In the genomic region with DNA sequence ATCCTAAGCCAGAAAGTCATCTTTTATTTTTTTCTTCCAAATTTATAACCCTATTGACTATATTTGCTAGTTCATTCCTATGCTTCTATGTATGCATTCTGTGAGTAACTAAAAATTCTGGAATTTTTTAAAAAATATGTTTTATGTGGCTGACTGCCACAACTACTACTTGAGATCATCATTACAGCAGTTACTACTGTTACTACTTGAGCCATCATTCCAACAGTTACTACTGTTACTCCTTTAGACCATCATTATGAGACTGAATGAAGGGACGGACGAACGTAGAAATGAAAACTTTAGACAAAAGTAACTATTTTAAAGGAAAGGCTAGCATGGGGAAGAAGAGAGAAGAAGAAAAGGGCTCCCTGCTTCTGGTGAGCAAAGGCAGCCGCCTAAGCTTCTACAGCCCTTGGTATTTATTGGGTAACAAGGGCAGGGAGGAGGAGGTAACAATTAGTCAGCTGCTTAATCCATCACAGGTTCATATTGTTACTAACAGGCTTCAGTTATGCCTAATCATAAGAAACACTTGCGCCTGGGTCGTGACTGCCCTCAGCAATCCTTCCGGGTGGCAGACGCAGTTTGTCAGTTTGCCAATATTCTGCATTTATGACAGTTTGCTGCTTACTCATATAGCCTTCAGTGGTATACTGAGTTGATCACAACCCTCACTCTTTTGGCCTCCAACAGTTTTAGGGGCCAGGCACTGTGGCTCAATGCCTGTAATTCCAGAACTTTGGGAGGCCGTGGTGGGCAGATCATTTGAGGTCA, we compare ENCODE assay signal across 17 cellular contexts.
DNase-seq lines count a peak whose midpoint lies in the region; ATAC-seq and TF ChIP-seq lines count a peak whose summit lies in the region.
"Had no signal": no experiment of that assay in that cellular context is flagged by ENCODE, and none has a peak within 500 bp of the region (broad histone marks: within the 10 kb centered on the region; RNA-seq: fewer than 3 reads in every experiment).

No MANE protein-coding gene starts in this region.

- no peaks in the 10 kb centered on the region for H3K9me3 Mint-ChIP-seq in chondrocyte (ENCODE audit: low read depth)
- no peaks in the 10 kb centered on the region for H3K9me3 Mint-ChIP-seq in activated T-helper 2 cell treated with anti-CD3 and anti-CD28 coated beads, Interferon-gamma antibody, Interleukin-2, Interleukin-4, amounts not matched to agents 10 μg/mL and 5 μg/mL and 100 μg/mL, durations not matched to agents 14 hours and 24 hours and 36 hours
- H3K9me3 Mint-ChIP-seq: activated T-cell treated with anti-CD3 and anti-CD28 coated beads, Interleukin-2, amount 50 U/mL, for 4 hours; effector memory CD8-positive, alpha-beta T cell; stimulated activated effector memory CD8-positive, alpha-beta T cell treated with anti-CD3 and anti-CD28 coated beads, Interleukin-12 subunit alpha, Interleukin-12 subunit beta, amount 100 ng/mL, for 72 hours had no signal

- peak overlapping the region; percentile 66 for H3K27ac ChIP-seq in ACC112 (ENCODE audit: low read depth, low read length)
- H3K27ac ChIP-seq: parathyroid adenoma, vagina had no signal

- H3K27me3 ChIP-seq in ACC112 (ENCODE audit: insufficient read depth, low read length) = no peaks in the 10 kb centered on the region
- H3K27me3 ChIP-seq: vagina had no signal

- H3K4me1 Mint-ChIP-seq in chondrocyte (ENCODE audit: low read depth) = peaks cover 82% of the 10 kb centered on the region
- H3K4me1 Mint-ChIP-seq in activated T-helper 2 cell treated with anti-CD3 and anti-CD28 coated beads, Interferon-gamma antibody, Interleukin-2, Interleukin-4, amounts not matched to agents 10 μg/mL and 5 μg/mL and 100 μg/mL, durations not matched to agents 14 hours and 24 hours and 36 hours (ENCODE audit: low read depth) = peaks cover 2% of the 10 kb centered on the region

- TF ChIP-seq CTCF in chondrocyte (IDR thresholded peaks at IDR 0.05) = no peak

- peaks cover 10% of the 10 kb centered on the region for H3K36me3 Mint-ChIP-seq in chondrocyte (ENCODE audit: low read depth)
- no peaks in the 10 kb centered on the region for H3K36me3 Mint-ChIP-seq in activated T-helper 2 cell treated with anti-CD3 and anti-CD28 coated beads, Interferon-gamma antibody, Interleukin-2, Interleukin-4, amounts not matched to agents 10 μg/mL and 5 μg/mL and 100 μg/mL, durations not matched to agents 14 hours and 24 hours and 36 hours (ENCODE audit: low read depth)
- H3K36me3 Mint-ChIP-seq: stimulated activated effector memory CD8-positive, alpha-beta T cell treated with anti-CD3 and anti-CD28 coated beads, Interleukin-12 subunit alpha, Interleukin-12 subunit beta, amount 100 ng/mL, for 72 hours had no signal

- no peak overlapping the region for H2AFZ ChIP-seq in ACC112 (ENCODE audit: low read length, unreplicated experiment)
- H2AFZ ChIP-seq: parathyroid adenoma had no signal

- intact Hi-C loops in activated T-helper 2 cell treated with anti-CD3 and anti-CD28 coated beads, Interferon-gamma antibody, Interleukin-2, Interleukin-4, amounts not matched to agents 10 μg/mL and 5 μg/mL and 100 μg/mL, durations not matched to agents 14 hours and 24 hours and 36 hours (cut with micrococcal nuclease) = no loop called here

- peak overlapping the region; percentile 80 for H3K27ac Mint-ChIP-seq in chondrocyte (ENCODE audit: unreplicated experiment)
- H3K27ac Mint-ChIP-seq in activated T-helper 2 cell treated with anti-CD3 and anti-CD28 coated beads, Interferon-gamma antibody, Interleukin-2, Interleukin-4, amounts not matched to agents 10 μg/mL and 5 μg/mL and 100 μg/mL, durations not matched to agents 14 hours and 24 hours and 36 hours = no peak overlapping the region
- H3K27ac Mint-ChIP-seq: effector memory CD8-positive, alpha-beta T cell; stimulated activated effector memory CD8-positive, alpha-beta T cell treated with anti-CD3 and anti-CD28 coated beads, Interleukin-12 subunit alpha, Interleukin-12 subunit beta, amount 100 ng/mL, for 72 hours had no signal

- no peak overlapping the region for H3K4me3 ChIP-seq in ACC112 (ENCODE audit: low read depth, low read length)
- H3K4me3 ChIP-seq: vagina had no signal

- H3K36me3 ChIP-seq in ACC112 (ENCODE audit: insufficient read depth, low read length) = peaks cover 3% of the 10 kb centered on the region; the same call in 1 of the 2 replicates
- H3K36me3 ChIP-seq: vagina had no signal

- H3K27me3 Mint-ChIP-seq in chondrocyte (ENCODE audit: low read depth) = no peaks in the 10 kb centered on the region
- H3K27me3 Mint-ChIP-seq in activated T-helper 2 cell treated with anti-CD3 and anti-CD28 coated beads, Interferon-gamma antibody, Interleukin-2, Interleukin-4, amounts not matched to agents 10 μg/mL and 5 μg/mL and 100 μg/mL, durations not matched to agents 14 hours and 24 hours and 36 hours (ENCODE audit: low read depth) = no peaks in the 10 kb centered on the region
- H3K27me3 Mint-ChIP-seq: effector memory CD8-positive, alpha-beta T cell had no signal

- ATAC-seq in GM21737 (IDR thresholded peaks at IDR 0.05; ENCODE audit: unreplicated experiment) = no peak
- ATAC-seq: activated T-cell treated with anti-CD3 and anti-CD28 coated beads, Interleukin-2, amount 50 U/mL, for 4 hours; effector memory CD8-positive, alpha-beta T cell; stimulated activated effector memory CD8-positive, alpha-beta T cell treated with anti-CD3 and anti-CD28 coated beads, Interleukin-12 subunit alpha, Interleukin-12 subunit beta, amount 100 ng/mL, for 72 hours had no signal

- DNase-seq in MV-4-11 (lab: John Stamatoyannopoulos, UW) (peak; percentile 34), chondrocyte (ENCODE audit: low spot score) (no peak), kidney tubule cell (ENCODE audit: low spot score) (peak; percentile 48), NCI-H82 treated with DMSO at 0.1 percent for 48 hours (lab: John Stamatoyannopoulos, UW; ENCODE audit: unreplicated experiment) (no peak), amygdala (lab: John Stamatoyannopoulos, UW) (no peak)
- no peak for DNase-seq in activated T-helper 2 cell treated with anti-CD3 and anti-CD28 coated beads, Interferon-gamma antibody, Interleukin-2, Interleukin-4, amounts not matched to agents 10 μg/mL and 5 μg/mL and 100 μg/mL, durations not matched to agents 14 hours and 24 hours and 36 hours (ENCODE audit: low spot score)
- DNase-seq: activated T-cell treated with anti-CD3 and anti-CD28 coated beads, Interleukin-2, amount 50 U/mL, for 4 hours; effector memory CD8-positive, alpha-beta T cell; KBM-7; NCI-H2029 treated with DMSO at 0.1 percent for 48 hours; NK-92 treated with Interleukin-12 subunit alpha and Interleukin-12 subunit beta, amount 100 ng/mL, for 24 hours; stimulated activated CD4-positive, alpha-beta T cell treated with anti-CD3 and anti-CD28 coated beads, Interleukin-4, amount 100 ng/mL, for 1 hour had no signal

- no peak overlapping the region for H3K4me3 Mint-ChIP-seq in chondrocyte (ENCODE audit: unreplicated experiment)
- H3K4me3 Mint-ChIP-seq in activated T-helper 2 cell treated with anti-CD3 and anti-CD28 coated beads, Interferon-gamma antibody, Interleukin-2, Interleukin-4, amounts not matched to agents 10 μg/mL and 5 μg/mL and 100 μg/mL, durations not matched to agents 14 hours and 24 hours and 36 hours (ENCODE audit: low read depth) = no peak overlapping the region
- H3K4me3 Mint-ChIP-seq: activated T-cell treated with anti-CD3 and anti-CD28 coated beads, Interleukin-2, amount 50 U/mL, for 4 hours; effector memory CD8-positive, alpha-beta T cell; stimulated activated effector memory CD8-positive, alpha-beta T cell treated with anti-CD3 and anti-CD28 coated beads, Interleukin-12 subunit alpha, Interleukin-12 subunit beta, amount 100 ng/mL, for 72 hours had no signal

- peaks cover 64% of the 10 kb centered on the region for H3K79me2 ChIP-seq in ACC112 (ENCODE audit: control insufficient read depth, insufficient read depth, low read length, unreplicated experiment)
- H3K79me2 ChIP-seq: parathyroid adenoma had no signal

- H3K4me1 ChIP-seq in ACC112 (ENCODE audit: control insufficient read depth, insufficient read depth, low read length, unreplicated experiment) = peaks cover 65% of the 10 kb centered on the region
- H3K4me1 ChIP-seq: parathyroid adenoma had no signal

Comparison
In these comparisons a context has a peak if more than half of its experiments do, and no peak if none do; other contexts are left out.
1. DNase-seq: peak in MV-4-11 (single experiment) and kidney tubule cell (single experiment); none in chondrocyte (single experiment), NCI-H82 treated with DMSO at 0.1 percent for 48 hours (single experiment), activated T-helper 2 cell treated with anti-CD3 and anti-CD28 coated beads, Interferon-gamma antibody, Interleukin-2, Interleukin-4, amounts not matched to agents 10 μg/mL and 5 μg/mL and 100 μg/mL, durations not matched to agents 14 hours and 24 hours and 36 hours (single experiment) and amygdala (0 of 56).